30 cellular contexts compared by ENCODE assay signal in genomic region chr19:51159656-51160055, GRCh38. TPM values are rescaled to one million over a fixed set of nuclear protein-coding genes. Genes with fewer than 3 reads are reported as not detected.
"Had no signal": no experiment of that assay in that cellular context is flagged by ENCODE, and none has a peak within 500 bp of the region (broad histone marks: within the 10 kb centered on the region; RNA-seq: fewer than 3 reads in every experiment).

No MANE protein-coding gene starts in this region.

- H3K79me2 ChIP-seq: hepatocyte had no signal

- H3K4me1 ChIP-seq: gastrocnemius medialis, lower lobe of right lung had no signal

- H3K36me3 ChIP-seq: esophagus squamous epithelium, gastrocnemius medialis, heart left ventricle, lower lobe of right lung had no signal

- FAIRE-seq: colon, endometrium, keratinocyte had no signal

- H3K4me2 ChIP-seq: hepatocyte had no signal

- H3K27ac ChIP-seq: epithelial cell of prostate, esophagus squamous epithelium, gastrocnemius medialis, heart left ventricle, hepatocyte, left lung, lower lobe of right lung had no signal

- H3K9me3 ChIP-seq: esophagus squamous epithelium, gastrocnemius medialis, heart left ventricle, left lung, lower lobe of right lung, mucosa of descending colon had no signal

- DNase-seq: cortex of kidney; effector CD8-positive, alpha-beta T cell; effector memory CD8-positive, alpha-beta T cell; endodermal cell; erythroblast; esophagus squamous epithelium; foreskin fibroblast; foreskin melanocyte; gastrocnemius medialis; heart left ventricle; hypothalamus; immature natural killer cell; left cardiac atrium; left lung; left ventricle myocardium superior; lower lobe of right lung; mesenchymal stem cell; mucosa of descending colon; naive B cell had no signal

- H3K27me3 ChIP-seq: gastrocnemius medialis had no signal

- ATAC-seq: effector memory CD8-positive, alpha-beta T cell; esophagus mucosa; gastrocnemius medialis; heart left ventricle; left cardiac atrium; left lung; left ventricle myocardium superior; lower lobe of right lung; mucosa of descending colon had no signal

- H2AFZ ChIP-seq: hepatocyte had no signal

- H3K4me3 ChIP-seq: esophagus squamous epithelium, gastrocnemius medialis, heart left ventricle, hepatocyte, left lung, lower lobe of right lung, mucosa of descending colon had no signal

RNA-seq across cellular contexts. Expression of gene SIGLEC7, which starts 17.6 kb away (rescaled TPM):
- total RNA-seq: endodermal cell, kidney epithelial cell, lower leg skin, lung microvascular endothelial cell, mesothelial cell of epicardium, myocyte had no signal
- polyA plus RNA-seq: keratinocyte had no signal

RNA-seq across cellular contexts. Expression of gene SIGLEC9, which starts 35.0 kb away (rescaled TPM):
- total RNA-seq: endodermal cell, mesothelial cell of epicardium, myocyte had no signal
- polyA plus RNA-seq: keratinocyte had no signal
